Comparison of ENCODE assay signal across 1 cellular context in the genomic region with DNA sequence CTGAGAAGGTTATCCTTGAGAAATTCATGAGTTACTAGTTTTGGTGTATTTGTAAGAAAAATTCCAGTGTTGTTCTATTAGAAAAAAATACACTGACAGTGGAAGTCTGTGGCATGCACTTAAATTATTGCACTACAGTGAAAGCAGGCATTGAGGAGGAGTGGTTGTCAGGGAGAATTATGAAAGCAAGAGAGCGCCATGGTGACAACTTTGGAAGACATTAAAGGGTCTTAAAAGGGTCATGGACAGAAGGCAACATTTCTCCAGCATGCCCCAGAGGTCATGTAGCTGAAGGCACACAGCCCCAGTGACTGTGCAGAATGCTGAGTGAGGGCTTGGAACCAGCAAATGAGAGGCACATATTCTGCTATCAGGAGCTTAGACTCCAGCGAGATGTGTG.
A peak's percentile ranks its signal among the peaks of the same experiment; 100 is the strongest.
TF ChIP-seq lines count a peak whose summit lies in the region.

No MANE protein-coding gene starts in this region.

TF ChIP-seq in neural cell, 6 proteins besides CTCF, POLR2A, EP300 and RAD21 (continued from another document):
- TF ChIP-seq, protein P1, sequence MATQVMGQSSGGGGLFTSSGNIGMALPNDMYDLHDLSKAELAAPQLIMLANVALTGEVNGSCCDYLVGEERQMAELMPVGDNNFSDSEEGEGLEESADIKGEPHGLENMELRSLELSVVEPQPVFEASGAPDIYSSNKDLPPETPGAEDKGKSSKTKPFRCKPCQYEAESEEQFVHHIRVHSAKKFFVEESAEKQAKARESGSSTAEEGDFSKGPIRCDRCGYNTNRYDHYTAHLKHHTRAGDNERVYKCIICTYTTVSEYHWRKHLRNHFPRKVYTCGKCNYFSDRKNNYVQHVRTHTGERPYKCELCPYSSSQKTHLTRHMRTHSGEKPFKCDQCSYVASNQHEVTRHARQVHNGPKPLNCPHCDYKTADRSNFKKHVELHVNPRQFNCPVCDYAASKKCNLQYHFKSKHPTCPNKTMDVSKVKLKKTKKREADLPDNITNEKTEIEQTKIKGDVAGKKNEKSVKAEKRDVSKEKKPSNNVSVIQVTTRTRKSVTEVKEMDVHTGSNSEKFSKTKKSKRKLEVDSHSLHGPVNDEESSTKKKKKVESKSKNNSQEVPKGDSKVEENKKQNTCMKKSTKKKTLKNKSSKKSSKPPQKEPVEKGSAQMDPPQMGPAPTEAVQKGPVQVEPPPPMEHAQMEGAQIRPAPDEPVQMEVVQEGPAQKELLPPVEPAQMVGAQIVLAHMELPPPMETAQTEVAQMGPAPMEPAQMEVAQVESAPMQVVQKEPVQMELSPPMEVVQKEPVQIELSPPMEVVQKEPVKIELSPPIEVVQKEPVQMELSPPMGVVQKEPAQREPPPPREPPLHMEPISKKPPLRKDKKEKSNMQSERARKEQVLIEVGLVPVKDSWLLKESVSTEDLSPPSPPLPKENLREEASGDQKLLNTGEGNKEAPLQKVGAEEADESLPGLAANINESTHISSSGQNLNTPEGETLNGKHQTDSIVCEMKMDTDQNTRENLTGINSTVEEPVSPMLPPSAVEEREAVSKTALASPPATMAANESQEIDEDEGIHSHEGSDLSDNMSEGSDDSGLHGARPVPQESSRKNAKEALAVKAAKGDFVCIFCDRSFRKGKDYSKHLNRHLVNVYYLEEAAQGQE (IDR thresholded peaks at IDR 0.05; ENCODE audit: borderline replicate concordance): no peak
- TF ChIP-seq POLR2AphosphoS5 (IDR thresholded peaks at IDR 0.05): peak; percentile 46
- TF ChIP-seq SMC3 (conservative IDR thresholded peaks at IDR 0.05; ENCODE audit: poor library complexity): peak; percentile 7
